ENCODE assay signal across 10 cellular contexts in genomic region chr10:88254091-88254490, GRCh38.
DNase-seq lines count a peak whose midpoint lies in the region; ATAC-seq and TF ChIP-seq lines count a peak whose summit lies in the region.
"Had no signal": no experiment of that assay in that cellular context is flagged by ENCODE, and none has a peak within 500 bp of the region (broad histone marks: within the 10 kb centered on the region; RNA-seq: fewer than 3 reads in every experiment).

No MANE protein-coding gene starts in this region.

- DNase-seq in DMS53 treated with DMSO at 0.1 percent for 48 hours (lab: John Stamatoyannopoulos, UW; ENCODE audit: unreplicated experiment): peak; percentile 28
- DNase-seq in activated naive CD8-positive, alpha-beta T cell treated with anti-CD3 and anti-CD28 coated beads for 36 hours: peak; percentile 19
- DNase-seq in kidney glomerular epithelial cell (lab: John Stamatoyannopoulos, UW): peak; percentile 44
- DNase-seq in NCI-H2029 treated with DMSO at 0.1 percent for 48 hours (lab: John Stamatoyannopoulos, UW): no peak
- no peak for DNase-seq in GM20000 (ENCODE audit: low spot score)
- DNase-seq: caudate nucleus, T-cell had no signal

- no peak overlapping the region for H3K27ac Mint-ChIP-seq in activated naive CD8-positive, alpha-beta T cell treated with anti-CD3 and anti-CD28 coated beads for 36 hours
- H3K27ac Mint-ChIP-seq: T-cell had no signal

- H3K36me3 Mint-ChIP-seq in activated naive CD8-positive, alpha-beta T cell treated with anti-CD3 and anti-CD28 coated beads for 36 hours: no peaks in the 10 kb centered on the region
- H3K36me3 Mint-ChIP-seq: T-cell had no signal

- no peaks in the 10 kb centered on the region for H3K27me3 Mint-ChIP-seq in activated naive CD8-positive, alpha-beta T cell treated with anti-CD3 and anti-CD28 coated beads for 36 hours
- H3K27me3 Mint-ChIP-seq: T-cell had no signal

- no peaks in the 10 kb centered on the region for H3K9me3 Mint-ChIP-seq in activated naive CD8-positive, alpha-beta T cell treated with anti-CD3 and anti-CD28 coated beads for 36 hours

- TF ChIP-seq CTCF in GM20000 (IDR thresholded peaks at IDR 0.05; ENCODE audit: extremely low read depth, missing control alignments): no peak

- no peak overlapping the region for H3K4me3 Mint-ChIP-seq in activated naive CD8-positive, alpha-beta T cell treated with anti-CD3 and anti-CD28 coated beads for 36 hours
- H3K4me3 Mint-ChIP-seq: T-cell had no signal

- peaks cover 4% of the 10 kb centered on the region for H3K4me1 Mint-ChIP-seq in activated naive CD8-positive, alpha-beta T cell treated with anti-CD3 and anti-CD28 coated beads for 36 hours

- ATAC-seq in HG02870 (IDR thresholded peaks at IDR 0.05; ENCODE audit: unreplicated experiment) (peak; percentile 57), GM19397 (IDR thresholded peaks at IDR 0.05; ENCODE audit: unreplicated experiment) (no peak), GM21737 (IDR thresholded peaks at IDR 0.05; ENCODE audit: unreplicated experiment) (no peak)
- ATAC-seq: T-cell had no signal

Comparison
In these comparisons a context has a peak if more than half of its experiments do, and no peak if none do; other contexts are left out.
1. DNase-seq: peak in DMS53 treated with DMSO at 0.1 percent for 48 hours (single experiment), activated naive CD8-positive, alpha-beta T cell treated with anti-CD3 and anti-CD28 coated beads for 36 hours (single experiment) and kidney glomerular epithelial cell (single experiment); none in NCI-H2029 treated with DMSO at 0.1 percent for 48 hours (single experiment) and GM20000 (single experiment).